In genomic region chr13:54445865-54446264, GRCh38 we compare ENCODE assay signal across 8 cellular contexts.
"Had no signal": no experiment of that assay in that cellular context is flagged by ENCODE, and none has a peak within 500 bp of the region (broad histone marks: within the 10 kb centered on the region; RNA-seq: fewer than 3 reads in every experiment).

No MANE protein-coding gene starts in this region.

- DNase-seq: GDM1, GF-D8 had no signal

- FAIRE-seq: G401.6, GM12878, GM12891, GM12892, GM18507, GM19239 had no signal

- H3K4me3 ChIP-seq: GM12878 had no signal

- ATAC-seq: GM12878 had no signal
